In the genomic region with DNA sequence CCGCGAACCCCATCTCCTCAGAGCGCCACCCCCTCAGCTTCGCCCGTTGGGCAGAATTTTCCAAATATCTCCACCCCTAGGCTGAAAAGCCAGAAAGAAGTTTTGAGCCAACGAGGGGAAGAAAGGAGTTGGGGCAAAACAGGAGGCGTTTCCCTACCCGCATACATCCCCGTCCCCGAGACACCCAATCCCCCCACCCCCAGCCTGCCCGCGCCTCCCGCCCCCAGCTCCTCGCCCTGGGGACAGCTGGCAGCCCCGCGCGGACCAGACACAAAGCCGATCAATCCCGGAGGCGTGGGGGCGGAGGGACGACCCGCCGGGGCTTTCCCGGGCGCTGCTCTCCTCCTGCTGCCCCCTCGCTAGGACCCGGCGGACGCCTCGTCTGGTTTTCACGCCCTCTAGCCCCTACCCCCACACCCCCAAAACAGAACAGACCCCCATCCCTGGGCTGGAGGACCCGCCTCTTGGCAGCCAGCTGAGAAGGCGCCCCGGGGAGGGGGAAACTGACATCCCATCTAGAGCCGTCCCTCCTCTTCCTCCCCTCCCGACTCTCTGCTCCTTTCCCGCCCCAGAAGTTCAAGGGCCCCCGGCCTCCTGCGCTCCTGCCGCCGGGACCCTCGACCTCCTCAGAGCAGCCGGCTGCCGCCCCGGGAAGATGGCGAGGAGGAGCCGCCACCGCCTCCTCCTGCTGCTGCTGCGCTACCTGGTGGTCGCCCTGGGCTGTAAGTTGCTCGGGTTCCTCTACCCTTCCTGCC, we compare ENCODE assay signal across 8 cellular contexts. TPM values are rescaled to one million over a fixed set of nuclear protein-coding genes. Genes with fewer than 3 reads are reported as not detected.
DNase-seq lines count a peak whose midpoint lies in the region; ATAC-seq and TF ChIP-seq lines count a peak whose summit lies in the region.

A gene with protein sequence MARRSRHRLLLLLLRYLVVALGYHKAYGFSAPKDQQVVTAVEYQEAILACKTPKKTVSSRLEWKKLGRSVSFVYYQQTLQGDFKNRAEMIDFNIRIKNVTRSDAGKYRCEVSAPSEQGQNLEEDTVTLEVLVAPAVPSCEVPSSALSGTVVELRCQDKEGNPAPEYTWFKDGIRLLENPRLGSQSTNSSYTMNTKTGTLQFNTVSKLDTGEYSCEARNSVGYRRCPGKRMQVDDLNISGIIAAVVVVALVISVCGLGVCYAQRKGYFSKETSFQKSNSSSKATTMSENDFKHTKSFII (plus strand): TSS at position 92 of the 755 bp plus-strand sequence. CDS start 564 bp downstream, at position 656.

- H3K9ac ChIP-seq in SU-DHL-6 (ENCODE audit: low read length), result peak within 1 kb of the TSS; percentile 70
- H3K9ac ChIP-seq in skeletal muscle satellite cell (ENCODE audit: low read depth, low read length), result peak within 1 kb of the TSS; percentile 71

- in situ Hi-C loops in astrocyte of the cerebellum (cut with HindIII; ENCODE audit: low sequenced_read_pairs), result no loop called here

- H2AFZ ChIP-seq in SU-DHL-6 (ENCODE audit: low read depth, low read length, severe bottlenecking), result peak within 1 kb of the TSS; percentile 98

- ATAC-seq in GM19043 (IDR thresholded peaks at IDR 0.05; ENCODE audit: low read depth, unreplicated experiment) (peak; percentile 68), HG03196 (IDR thresholded peaks at IDR 0.05; ENCODE audit: unreplicated experiment) (peak; percentile 66)

- H3K36me3 ChIP-seq in SU-DHL-6 (ENCODE audit: low read length), result no peaks in the 10 kb centered on the region
- H3K36me3 ChIP-seq in skeletal muscle satellite cell (ENCODE audit: insufficient read depth, low read length), result no peaks in the 10 kb centered on the region

- TF ChIP-seq CTCF in AG10803 (conservative IDR thresholded peaks at IDR 0.05; ENCODE audit: low read length) (peak; percentile 30), SU-DHL-6 (IDR thresholded peaks at IDR 0.05; ENCODE audit: insufficient read depth, low read length, poor library complexity, severe bottlenecking) (peak; percentile 55), astrocyte of the cerebellum (IDR thresholded peaks at IDR 0.05; ENCODE audit: low read depth, low read length, missing control alignments) (peak; percentile 24)

- DNase-seq in AG10803 (ENCODE audit: low read depth) (peak; percentile 9), astrocyte of the cerebellum (ENCODE audit: low read depth) (no peak), NCI-H526 treated with DMSO at 0.1 percent for 48 hours (lab: John Stamatoyannopoulos, UW) (no peak)

- no peaks in the 10 kb centered on the region for H3K9me2 ChIP-seq in SU-DHL-6 (replicated peaks; ENCODE audit: insufficient read depth, low read length)

- H3K79me2 ChIP-seq in SU-DHL-6 (ENCODE audit: insufficient read depth, low read length), result no peaks in the 10 kb centered on the region

- peaks cover 7% of the 10 kb centered on the region; the same call in 1 of the 2 replicates for H3F3A ChIP-seq in SU-DHL-6 (ENCODE audit: insufficient read depth)

- H3K4me3 ChIP-seq in AG10803 (ENCODE audit: low read length) (peak within 1 kb of the TSS; percentile 67), SU-DHL-6 (ENCODE audit: insufficient read depth, low read length, poor library complexity, severe bottlenecking) (peak within 1 kb of the TSS; percentile 68), astrocyte of the cerebellum (ENCODE audit: low read depth, low read length) (peak within 1 kb of the TSS; percentile 65), iPS-11a (ENCODE audit: low read depth, low read length) (peak within 1 kb of the TSS; percentile 61), skeletal muscle satellite cell (ENCODE audit: low read length) (peak within 1 kb of the TSS; percentile 79)

- H3K27ac ChIP-seq in SU-DHL-6 (ENCODE audit: low read depth, low read length), result peak within 1 kb of the TSS; percentile 56

- peaks cover 11% of the 10 kb centered on the region for H3K4me1 ChIP-seq in skeletal muscle satellite cell (ENCODE audit: control insufficient read depth, insufficient read depth, low read length)

- H3K27me3 ChIP-seq in SU-DHL-6 (ENCODE audit: low read length) (no peaks in the 10 kb centered on the region), skeletal muscle satellite cell (ENCODE audit: control insufficient read depth, insufficient read depth, low read length) (peaks cover 16% of the 10 kb centered on the region)

- H3K4me2 ChIP-seq in SU-DHL-6 (ENCODE audit: low read depth, low read length, poor library complexity, severe bottlenecking) (peak within 1 kb of the TSS; percentile 85), skeletal muscle satellite cell (ENCODE audit: low read length) (peak within 1 kb of the TSS; percentile 96)

- no peaks in the 10 kb centered on the region for H4K20me1 ChIP-seq in SU-DHL-6 (ENCODE audit: low read depth, low read length)

- H3K9me3 ChIP-seq in SU-DHL-6 (ENCODE audit: insufficient read depth, low read length) (no peaks in the 10 kb centered on the region), skeletal muscle satellite cell (replicated peaks; ENCODE audit: low read length) (no peaks in the 10 kb centered on the region)

RNA-seq across cellular contexts. Expression of the gene that starts here (rescaled TPM):
- 0.51 and 4.2 TPM in 2 replicates for total RNA-seq in skeletal muscle satellite cell (2012; rRNA removed)
